In genomic region chr6:139474145-139475108, GRCh38 we compare ENCODE assay signal across 10 cellular contexts.
DNase-seq lines count a peak whose midpoint lies in the region; ATAC-seq, FAIRE-seq and TF ChIP-seq lines count a peak whose summit lies in the region.
"Had no signal": no experiment of that assay in that cellular context is flagged by ENCODE, and none has a peak within 500 bp of the region (broad histone marks: within the 10 kb centered on the region; RNA-seq: fewer than 3 reads in every experiment).

No MANE protein-coding gene starts in this region.

- ATAC-seq in heart left ventricle (no peak), K562 (peak; percentile 48), lower lobe of right lung (peak; percentile 44 to 65)

- H2AFZ ChIP-seq in K562 (ENCODE audit: low read depth, low read length) = peak overlapping the region; percentile 99

- H3K27me3 ChIP-seq in cardiac muscle cell = no peaks in the 10 kb centered on the region
- H3K27me3 ChIP-seq in heart left ventricle = no peaks in the 10 kb centered on the region
- no peaks in the 10 kb centered on the region for H3K27me3 ChIP-seq in K562 (ENCODE audit: control insufficient read depth in 2 of 2, insufficient read depth in 2 of 2, low read length in 2 of 2)
- H3K27me3 ChIP-seq in lower lobe of right lung (ENCODE audit: low read depth) = no peaks in the 10 kb centered on the region

- peak; percentile 15 for TF ChIP-seq EP300 in K562 (IDR thresholded peaks at IDR 0.05; ENCODE audit: low read length)

- peak overlapping the region; percentile 71 for H3K4me2 ChIP-seq in K562 (ENCODE audit: insufficient read depth, low read length)

- no peaks in the 10 kb centered on the region for H3K79me2 ChIP-seq in K562 (ENCODE audit: control insufficient read depth, insufficient read depth, low read length)

- H3K27ac ChIP-seq in cardiac muscle cell = peak overlapping the region; percentile 35
- H3K27ac ChIP-seq in heart left ventricle = peak overlapping the region in 2 of 12 donors; percentile 27 to 75
- peak overlapping the region; percentile 51 for H3K27ac ChIP-seq in K562 (ENCODE audit: extremely low read depth, low read depth, low read length)
- peak overlapping the region; percentile 21 for H3K27ac ChIP-seq in lower lobe of right lung
- H3K27ac ChIP-seq: VCaP had no signal

- H3K4me3 ChIP-seq in cardiac muscle cell (no peak overlapping the region), heart left ventricle (peak overlapping the region in 5 of 12 donors; percentile 1 to 34 (median 29)), K562 (peak overlapping the region; percentile 0; the same call in 1 of the 2 replicates), lower lobe of right lung (peak overlapping the region; percentile 25)

- CTCF ChIA-PET in K562 (lab: Yijun Ruan, JAX; ENCODE audit: low intra/inter-chr PET ratio) = no interaction called here

- H3K9me3 ChIP-seq in cardiac muscle cell (ENCODE audit: low read depth) (no peaks in the 10 kb centered on the region), heart left ventricle (no peaks in the 10 kb centered on the region), K562 (replicated peaks; ENCODE audit: control insufficient read depth, insufficient read depth, low read depth, low read length) (no peaks in the 10 kb centered on the region), lower lobe of right lung (no peaks in the 10 kb centered on the region)

- POLR2A ChIA-PET in K562 (lab: Yijun Ruan, JAX) = interaction anchor here (0.7 to 3.5 kb wide), 5 partner anchors 15 to 99 kb away, joined by 3 to 17 read pairs (median 4); partner anchors contain the start of gene CITED2

- TF ChIP-seq RAD21 in K562 (CRISPR knock-in tag; conservative IDR thresholded peaks at IDR 0.05 in 1 of 2, IDR thresholded peaks at IDR 0.05 in 1 of 2) = 0 out of 4 replicates have a peak, but pooled peaks have one; percentile 2 to 13

- 45 to 62% (median 54%) methylated on average over 7 of the region's 7 CpGs for WGBS in heart left ventricle, 4 donors
- WGBS in K562 (ENCODE audit: insufficient coverage, low coverage, missing lambda C conversion rate) = 13% methylated on average over 7 of the region's 7 CpGs

- H4K20me1 ChIP-seq in K562 (replicated peaks; ENCODE audit: control insufficient read depth, insufficient read depth, low read length) = no peaks in the 10 kb centered on the region

- TF ChIP-seq POLR2A in heart left ventricle (IDR thresholded peaks at IDR 0.05) (no peak), K562 (conservative IDR thresholded peaks at IDR 0.05) (no peak)

- H3K9me1 ChIP-seq in K562 (ENCODE audit: control insufficient read depth, insufficient read depth, low read length) = no peaks in the 10 kb centered on the region

- no peaks in the 10 kb centered on the region for H3K36me3 ChIP-seq in cardiac muscle cell
- no peaks in the 10 kb centered on the region for H3K36me3 ChIP-seq in heart left ventricle
- no peaks in the 10 kb centered on the region for H3K36me3 ChIP-seq in K562 (ENCODE audit: control insufficient read depth, insufficient read depth, low read length)
- no peaks in the 10 kb centered on the region for H3K36me3 ChIP-seq in lower lobe of right lung

- DNase-seq in cardiac muscle cell (ENCODE audit: low read depth in 1 of 2, low spot score in 1 of 2) (peak in 1 of 2 donors; percentile 76), heart left ventricle (no peak), NCI-H1105 (lab: John Stamatoyannopoulos, UW) (peak; percentile 81), K562 (ENCODE audit: extremely low read depth in 1 of 4, low spot score in 3 of 4) (peak; percentile 31 to 63 (median 41)), lower lobe of right lung (no peak), T-helper 9 cell (no peak), DMS153 treated with DMSO at 0.1 percent for 48 hours (lab: John Stamatoyannopoulos, UW; ENCODE audit: unreplicated experiment) (no peak), NK-92 (lab: John Stamatoyannopoulos, UW; ENCODE audit: unreplicated experiment) (no peak)
- DNase-seq: CD4-positive, CD25-positive, alpha-beta regulatory T cell had no signal

- intact Hi-C loops in heart left ventricle (cut with DNase I) (no loop called here), K562 (cut with micrococcal nuclease) (loop anchor here (2.0 kb wide), 1 partner anchor 30 kb away; no protein-coding TSS in a partner anchor), lower lobe of right lung (cut with DNase I) (no loop called here)

- peaks cover 17% of the 10 kb centered on the region for H3K4me1 ChIP-seq in cardiac muscle cell (ENCODE audit: low read depth)
- peaks cover 0 to 29% (median 3%) of the 10 kb centered on the region in 12 donors for H3K4me1 ChIP-seq in heart left ventricle
- peaks cover 14 to 35% of the 10 kb centered on the region in 2 experiments for H3K4me1 ChIP-seq in K562 (replicated peaks in 1 of 2; ENCODE audit: control insufficient read depth in 2 of 2, insufficient read depth in 2 of 2, low read length in 2 of 2)
- peaks cover 17% of the 10 kb centered on the region for H3K4me1 ChIP-seq in lower lobe of right lung

- BruUV-seq in K562 (replicated peaks; lab: Mats Ljungman, UMichigan) = no TSS peak

- TF ChIP-seq CTCF in cardiac muscle cell (IDR thresholded peaks at IDR 0.05; ENCODE audit: low read depth, low read length) = no peak
- no peak for TF ChIP-seq CTCF in heart left ventricle (IDR thresholded peaks at IDR 0.05)
- TF ChIP-seq CTCF in K562 (IDR thresholded peaks at IDR 0.05 in 2 of 3, conservative IDR thresholded peaks at IDR 0.05 in 1 of 3; ENCODE audit: insufficient read depth in 2 of 3, low read depth in 1 of 3, low read length in 3 of 3) = no peak
- no peak for TF ChIP-seq CTCF in lower lobe of right lung (IDR thresholded peaks at IDR 0.05)

- in situ Hi-C loops in K562 (cut with MboI) = no loop called here

- peak overlapping the region; percentile 53 to 60; a peak in 3 of 4 replicates for H3K9ac ChIP-seq in K562 (ENCODE audit: insufficient read depth in 1 of 2, low read depth in 2 of 2, low read length in 2 of 2)

- peak; percentile 62 for FAIRE-seq in K562 (lab: Jason Lieb, UNC)

TF ChIP-seq in K562, 482 proteins besides CTCF, POLR2A, EP300 and RAD21 (continues in another document):
- TF ChIP-seq ZBTB5 (IDR thresholded peaks at IDR 0.05) (no peak), KAT7 (CRISPR knock-in tag; IDR thresholded peaks at IDR 0.05; ENCODE audit: borderline replicate concordance) (no peak; the same call in 1 of the 2 replicates), MLLT1 (IDR thresholded peaks at IDR 0.05) (peak; percentile 74 to 78), ZNF780A (CRISPR knock-in tag; IDR thresholded peaks at IDR 0.05) (no peak), MTA1 (IDR thresholded peaks at IDR 0.05; ENCODE audit: borderline replicate concordance) (peak; percentile 51; the same call in 1 of the 2 replicates), TARDBP (IDR thresholded peaks at IDR 0.05) (no peak), ZNF512 (tag; IDR thresholded peaks at IDR 0.05) (peak; percentile 60; the same call in 1 of the 2 replicates), GMEB1 (CRISPR knock-in tag; IDR thresholded peaks at IDR 0.05) (no peak), ZBTB8A (IDR thresholded peaks at IDR 0.05; ENCODE audit: partially characterized antibody) (no peak)

Comparison
In these comparisons a context has a peak if more than half of its experiments do, and no peak if none do; other contexts are left out.
1. DNase-seq: peak in NCI-H1105 (single experiment) and K562 (4 of 4); none in heart left ventricle (0 of 5), lower lobe of right lung (single experiment), T-helper 9 cell (single experiment), DMS153 treated with DMSO at 0.1 percent for 48 hours (single experiment) and NK-92 (single experiment).
2. ATAC-seq: peak in K562 (single experiment) and lower lobe of right lung (2 of 2); none in heart left ventricle (0 of 4).